ENCODE assay signal across 24 cellular contexts in the genomic region with DNA sequence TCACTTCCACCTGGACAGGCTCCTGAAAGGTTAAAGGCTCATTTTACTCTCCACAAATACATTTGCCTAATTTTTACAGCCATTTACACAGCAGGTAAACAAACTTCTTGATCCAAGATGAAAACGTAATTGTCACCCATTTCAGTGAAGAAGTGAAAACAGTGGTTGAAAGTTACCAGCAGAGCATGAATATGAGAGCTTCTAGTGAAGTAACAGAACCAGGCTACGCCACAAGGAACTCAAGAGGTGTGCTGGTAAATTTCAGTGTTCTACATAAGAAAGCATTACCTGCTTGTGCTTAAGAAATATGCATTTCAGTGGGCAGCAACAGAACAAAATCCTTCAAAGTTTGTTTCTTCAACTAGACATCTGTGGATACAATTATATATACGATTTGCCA.
"Had no signal": no experiment of that assay in that cellular context is flagged by ENCODE, and none has a peak within 500 bp of the region (broad histone marks: within the 10 kb centered on the region; RNA-seq: fewer than 3 reads in every experiment).

No MANE protein-coding gene starts in this region.

- H3K4me2 ChIP-seq: smooth muscle cell had no signal

- H3K36me3 ChIP-seq: left lung, lower lobe of right lung, ovary, right atrium auricular region, right lobe of liver, suprapubic skin, thoracic aorta, tibial artery, uterus had no signal

- H3K4me3 Mint-ChIP-seq: mesothelial cell of epicardium; naive B cell; natural killer cell; stimulated activated naive B cell treated with anti-CD40 and anti-IgM and Interleukin-4, amounts not matched to agents 10 μg/mL and 1 μg/mL and 100 μg/mL, for 72 hours; stimulated activated naive CD8-positive, alpha-beta T cell treated with anti-CD3 and anti-CD28 coated beads, Interleukin-15, Interleukin-2, amounts not matched to agents 100 ng/mL and 50 ng/mL, for 24 hours; type B pancreatic cell had no signal

- H3K36me3 Mint-ChIP-seq: naive B cell; natural killer cell; stimulated activated naive B cell treated with anti-CD40 and anti-IgM and Interleukin-4, amounts not matched to agents 10 μg/mL and 1 μg/mL and 100 μg/mL, for 72 hours; type B pancreatic cell had no signal

- ATAC-seq: left cardiac atrium, left lung, lower lobe of right lung, natural killer cell, right lobe of liver had no signal

- H3K27me3 ChIP-seq: left lung, ovary, right atrium auricular region, right lobe of liver, suprapubic skin, tibial artery, uterus had no signal

- DNase-seq: hippocampal formation; kidney glomerular epithelial cell; left cardiac atrium; left lung; lower lobe of right lung; mammary epithelial cell; naive B cell; natural killer cell; ovary; right lobe of liver; stimulated activated CD4-positive, alpha-beta T cell treated with anti-CD3 and anti-CD28 coated beads, Interleukin-2, amount 100 ng/mL, for 24 hours; stimulated activated CD4-positive, alpha-beta T cell treated with anti-CD3 and anti-CD28 coated beads, Interleukin-4, amount 100 ng/mL, for 1 hour; stimulated activated naive B cell treated with anti-CD40 and anti-IgM and Interleukin-4, amounts not matched to agents 10 μg/mL and 1 μg/mL and 100 μg/mL, for 72 hours; tibial artery; uterus had no signal

- H3K27ac Mint-ChIP-seq: naive B cell; natural killer cell; progenitor cell of endocrine pancreas; stimulated activated naive B cell treated with anti-CD40 and anti-IgM and Interleukin-4, amounts not matched to agents 10 μg/mL and 1 μg/mL and 100 μg/mL, for 72 hours; stimulated activated naive CD8-positive, alpha-beta T cell treated with anti-CD3 and anti-CD28 coated beads, Interleukin-15, Interleukin-2, amounts not matched to agents 100 ng/mL and 50 ng/mL, for 24 hours; type B pancreatic cell had no signal

- FAIRE-seq: keratinocyte had no signal

- H3K4me1 ChIP-seq: lower lobe of right lung, right atrium auricular region, right lobe of liver, suprapubic skin, uterus had no signal

- H3K4me3 ChIP-seq: left lung, lower lobe of right lung, ovary, right atrium auricular region, right lobe of liver, smooth muscle cell, suprapubic skin, thoracic aorta, tibial artery, uterus had no signal

- H3K9me3 ChIP-seq: left lung, lower lobe of right lung, ovary, right atrium auricular region, right lobe of liver, suprapubic skin, thoracic aorta, tibial artery, uterus had no signal

- H3K4me1 Mint-ChIP-seq: naive B cell, natural killer cell had no signal

- H3K27me3 Mint-ChIP-seq: progenitor cell of endocrine pancreas, type B pancreatic cell had no signal

- H3K27ac ChIP-seq: left lung, lower lobe of right lung, ovary, right atrium auricular region, right lobe of liver, suprapubic skin, thoracic aorta, tibial artery, uterus had no signal

- H3K9me3 Mint-ChIP-seq: natural killer cell; stimulated activated naive CD8-positive, alpha-beta T cell treated with anti-CD3 and anti-CD28 coated beads, Interleukin-15, Interleukin-2, amounts not matched to agents 100 ng/mL and 50 ng/mL, for 24 hours had no signal
